Comparison of ENCODE assay signal across 10 cellular contexts in the genomic region with DNA sequence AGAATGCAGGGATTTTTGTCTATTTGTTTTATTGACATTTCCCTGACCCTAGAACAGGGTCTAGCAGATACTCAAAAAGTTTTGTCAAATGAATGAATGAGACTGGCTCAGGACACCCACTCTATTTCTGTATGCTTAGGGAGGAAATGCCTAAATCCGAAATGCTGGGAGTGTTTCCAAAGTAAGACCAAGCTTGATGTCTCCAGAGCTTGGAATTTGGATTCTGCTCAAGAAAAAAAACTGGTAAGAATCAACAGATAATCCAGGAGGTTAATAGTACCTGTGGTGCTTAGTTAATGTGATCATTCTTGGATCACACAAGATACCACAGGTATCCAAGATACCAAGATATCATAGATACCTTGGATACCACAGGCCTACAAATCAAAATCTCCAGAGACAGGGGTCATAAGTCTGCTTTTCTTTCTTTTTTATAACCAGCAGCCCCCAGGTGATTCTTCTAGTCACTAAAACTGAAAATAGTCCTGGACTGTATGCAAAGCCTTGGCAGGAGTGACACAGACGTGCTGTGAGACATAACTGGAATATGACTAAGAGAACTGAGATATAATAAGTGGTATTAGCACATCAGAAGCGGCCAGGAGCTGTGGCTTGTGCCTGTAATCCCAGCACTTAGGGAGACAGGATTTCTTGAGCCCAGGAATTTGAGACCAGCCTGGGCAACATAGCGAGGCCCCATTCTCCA. TPM values are rescaled to one million over a fixed set of nuclear protein-coding genes. Genes with fewer than 3 reads are reported as not detected.
DNase-seq lines count a peak whose midpoint lies in the region; ATAC-seq, FAIRE-seq and TF ChIP-seq lines count a peak whose summit lies in the region.
"Had no signal": no experiment of that assay in that cellular context is flagged by ENCODE, and none has a peak within 500 bp of the region (broad histone marks: within the 10 kb centered on the region; RNA-seq: fewer than 3 reads in every experiment).

No MANE protein-coding gene starts in this region.

- no peak overlapping the region for H2BK120ac ChIP-seq in IMR-90 (ENCODE audit: low read depth, low read length)

- H2AK5ac ChIP-seq in IMR-90 (ENCODE audit: low read depth, low read length) = no peak overlapping the region

- H3K9ac ChIP-seq in IMR-90 (ENCODE audit: low read depth, low read length) = no peak overlapping the region

- no peaks in the 10 kb centered on the region for H4K20me1 ChIP-seq in IMR-90 (ENCODE audit: insufficient read depth, low read length)

- no peak for TF ChIP-seq CTCF in IMR-90 (conservative IDR thresholded peaks at IDR 0.05; ENCODE audit: low read depth, low read length)
- no peak for TF ChIP-seq CTCF in fibroblast of pulmonary artery (IDR thresholded peaks at IDR 0.05; ENCODE audit: low read length, missing control alignments)
- TF ChIP-seq CTCF in tibial artery (IDR thresholded peaks at IDR 0.05) = no peak
- no peak for TF ChIP-seq CTCF in D721Med (IDR thresholded peaks at IDR 0.05; ENCODE audit: insufficient read depth, missing control alignments)

- H3K27ac ChIP-seq in IMR-90 (ENCODE audit: insufficient read depth, low read length) (no peak overlapping the region), tibial artery (peak overlapping the region; percentile 62 to 75)

- dilution Hi-C loops in IMR-90 (cut with HindIII; ENCODE audit: low sequenced_read_pairs, unreplicated experiment) = no loop called here

- H3K27me3 ChIP-seq in IMR-90 (ENCODE audit: control insufficient read depth, insufficient read depth, low read length) (no peaks in the 10 kb centered on the region), tibial artery (no peaks in the 10 kb centered on the region)

- H3K4ac ChIP-seq in IMR-90 (ENCODE audit: low read depth, low read length) = no peak overlapping the region

- no peaks in the 10 kb centered on the region for H3K36me3 Mint-ChIP-seq in activated T-cell treated with anti-CD3 and anti-CD28 coated beads, Interleukin-2, amount 50 U/mL, for 4 hours (ENCODE audit: insufficient read depth)

- no peak overlapping the region for H3K14ac ChIP-seq in IMR-90 (replicated peaks; ENCODE audit: low read depth, low read length)

- H2AK9ac ChIP-seq in IMR-90 (replicated peaks; ENCODE audit: low read depth, low read length, poor library complexity) = no peak overlapping the region

- no peak overlapping the region for H3K23ac ChIP-seq in IMR-90 (ENCODE audit: low read depth, low read length)

- CTCF ChIA-PET in IMR-90 (lab: Yijun Ruan, JAX) = no interaction called here

- no peak for DNase-seq in activated T-cell treated with anti-CD3 and anti-CD28 coated beads, Interleukin-2, amount 50 U/mL, for 4 hours
- DNase-seq in activated T-cell treated with anti-CD3 and anti-CD28 coated beads, Interleukin-2, amount 50 U/mL, for 1 hour = no peak
- DNase-seq in IMR-90 (peak; percentile 86), fibroblast of pulmonary artery (ENCODE audit: low read depth) (peak; percentile 82), tibial artery (peak; percentile 79 to 88), NOMO-1 treated with DMSO at 0.1 percent for 48 hours (lab: John Stamatoyannopoulos, UW; ENCODE audit: unreplicated experiment) (no peak), NCI-H2196 (lab: John Stamatoyannopoulos, UW; ENCODE audit: unreplicated experiment) (no peak), D721Med (ENCODE audit: insufficient read length, low spot score) (no peak)

- no peak overlapping the region for H4K5ac ChIP-seq in IMR-90 (ENCODE audit: low read depth, low read length)

- 0 out of 3 replicates have a peak overlapping the region, but pooled peaks have one; percentile 19 for H2BK15ac ChIP-seq in IMR-90 (ENCODE audit: low read depth, low read length)

- in situ Hi-C loops in IMR-90 (cut with MboI; ENCODE audit: low sequenced_read_pairs) = no loop called here

- no peak overlapping the region for H3K4me3 Mint-ChIP-seq in activated T-cell treated with anti-CD3 and anti-CD28 coated beads, Interleukin-2, amount 50 U/mL, for 4 hours
- H3K4me3 Mint-ChIP-seq: T-helper 1 cell treated with Interleukin-12 subunit alpha and Interleukin-12 subunit beta and Interleukin-4 antibody, amounts not matched to agents 30 μg/mL and 1 μg/mL, for 36 hours had no signal

- no peak overlapping the region for H4K91ac ChIP-seq in IMR-90 (ENCODE audit: insufficient read depth, low read depth, low read length)

- H3K36me3 ChIP-seq in IMR-90 (ENCODE audit: control insufficient read depth, insufficient read depth, low read length) (no peaks in the 10 kb centered on the region), tibial artery (no peaks in the 10 kb centered on the region)

- H3K4me3 ChIP-seq in IMR-90 (ENCODE audit: insufficient read depth, low read depth, low read length) (no peak overlapping the region), fibroblast of pulmonary artery (replicated peaks; ENCODE audit: low read depth, low read length) (no peak overlapping the region), tibial artery (no peak overlapping the region)

- H3K9me3 Mint-ChIP-seq in activated T-cell treated with anti-CD3 and anti-CD28 coated beads, Interleukin-2, amount 50 U/mL, for 4 hours = no peaks in the 10 kb centered on the region
- H3K9me3 Mint-ChIP-seq: T-helper 1 cell treated with Interleukin-12 subunit alpha and Interleukin-12 subunit beta and Interleukin-4 antibody, amounts not matched to agents 30 μg/mL and 1 μg/mL, for 36 hours had no signal

- H3K56ac ChIP-seq in IMR-90 (ENCODE audit: extremely low read depth, insufficient read depth, low read length) = no peak overlapping the region

- H3K27me3 Mint-ChIP-seq in activated T-cell treated with anti-CD3 and anti-CD28 coated beads, Interleukin-2, amount 50 U/mL, for 4 hours (ENCODE audit: low read depth) = peaks cover 2% of the 10 kb centered on the region

- POLR2A ChIA-PET in IMR-90 (lab: Charles Lee; ENCODE audit: unreplicated experiment) = interaction anchor here (0.7 kb wide), 1 partner anchor 11 kb away, joined by 5 read pairs; no protein-coding TSS in a partner anchor

- no peak overlapping the region for H2AFZ ChIP-seq in IMR-90 (replicated peaks; ENCODE audit: low read length, poor library complexity)

- no peak overlapping the region for H4K8ac ChIP-seq in IMR-90 (ENCODE audit: low read depth in 2 of 2, low read length in 2 of 2)

- H2BK20ac ChIP-seq in IMR-90 (ENCODE audit: low read depth, low read length) = no peak overlapping the region

- no peak for TF ChIP-seq POLR2A in IMR-90 (IDR thresholded peaks at IDR 0.05; ENCODE audit: low read depth, low read length)

- H3K9me3 ChIP-seq in IMR-90 (ENCODE audit: control insufficient read depth, insufficient read depth, low read length) = no peaks in the 10 kb centered on the region
- no peaks in the 10 kb centered on the region for H3K9me3 ChIP-seq in tibial artery

- H3K18ac ChIP-seq in IMR-90 (ENCODE audit: low read depth, low read length) = no peak overlapping the region

- peak overlapping the region; percentile 16; the same call in 1 of the 2 replicates for H3K4me2 ChIP-seq in IMR-90 (ENCODE audit: low read depth, low read length)

- H3K4me1 ChIP-seq in IMR-90 (ENCODE audit: control insufficient read depth, insufficient read depth, low read length) = peaks cover 5% of the 10 kb centered on the region; the same call in 1 of the 2 replicates
- H3K4me1 ChIP-seq in tibial artery = peaks cover 0 to 39% (median 22%) of the 10 kb centered on the region in 4 donors

- ATAC-seq in activated T-cell treated with anti-CD3 and anti-CD28 coated beads, Interleukin-2, amount 50 U/mL, for 4 hours = peak; percentile 87 to 90
- ATAC-seq in IMR-90 (ENCODE audit: low read depth) = peak; percentile 84

- peaks cover 2% of the 10 kb centered on the region for H3K4me1 Mint-ChIP-seq in activated T-cell treated with anti-CD3 and anti-CD28 coated beads, Interleukin-2, amount 50 U/mL, for 4 hours (ENCODE audit: low read depth)

- no TSS peak for BruUV-seq in IMR-90 (replicated peaks; lab: Mats Ljungman, UMichigan)

- FAIRE-seq in D721Med (lab: Jason Lieb, UNC) = no peak
- FAIRE-seq: endometrium had no signal

- WGBS in IMR-90 (ENCODE audit: extremely low coverage in 2 of 2, insufficient read length in 1 of 2), 2 experiments = no CpG with 5 or more reads among the region's 4 CpGs

- TF ChIP-seq RAD21 in IMR-90 (IDR thresholded peaks at IDR 0.05; ENCODE audit: low read length) = no peak

- H3K9me1 ChIP-seq in IMR-90 (ENCODE audit: insufficient read depth, low read length) = no peaks in the 10 kb centered on the region

- intact Hi-C loops in IMR-90 (cut with micrococcal nuclease) (no loop called here), tibial artery (cut with DNase I; ENCODE audit: low total_unique reads) (no loop called here)

- no peaks in the 10 kb centered on the region for H3K79me1 ChIP-seq in IMR-90 (ENCODE audit: low read depth in 1 of 2, low read length in 2 of 2)

- H2BK5ac ChIP-seq in IMR-90 (ENCODE audit: low read depth, low read length, poor library complexity, severe bottlenecking) = peak overlapping the region; percentile 21

TF ChIP-seq in IMR-90, 13 proteins besides CTCF, POLR2A, EP300 and RAD21:
- TF ChIP-seq FOS (IDR thresholded peaks at IDR 0.05; ENCODE audit: low read depth, low read length) (0 out of 2 replicates have a peak, but pooled peaks have one; percentile 12), SMC3 (IDR thresholded peaks at IDR 0.05; ENCODE audit: low read depth, low read length) (peak; percentile 10; the same call in 1 of the 2 replicates), BHLHE40 (IDR thresholded peaks at IDR 0.05; ENCODE audit: low read depth, low read length) (peak; percentile 64), MAZ (IDR thresholded peaks at IDR 0.05; ENCODE audit: borderline replicate concordance, low read depth, low read length) (no peak), RFX5 (IDR thresholded peaks at IDR 0.05; ENCODE audit: low read depth, low read length) (no peak), CEBPB (IDR thresholded peaks at IDR 0.05; ENCODE audit: low read depth, low read length) (peak; percentile 69), CHD1 (IDR thresholded peaks at IDR 0.05; ENCODE audit: low read depth, low read length) (no peak)

RNA-seq across cellular contexts. Expression of gene SP3, which starts 39.9 kb away (rescaled TPM):
- 10 to 100 TPM; 86.5 to 89.9 (median 89.9) TPM for total RNA-seq in activated T-cell treated with anti-CD3 and anti-CD28 coated beads, Interleukin-2, amount 50 U/mL, for 4 hours
- 136 and 137 TPM in 2 replicates for total RNA-seq in IMR-90 (2012; rRNA removed)
- polyA plus RNA-seq in IMR-90 (2012; rRNA removed) = 19.9 and 26.7 TPM in 2 replicates
- 4.2 and 6.6 TPM in 2 replicates for polyA plus RNA-seq in IMR-90 (2012; cell fraction: cytosol; rRNA removed)
- polyA plus RNA-seq in IMR-90 (2012; cell fraction: nucleus; rRNA removed; ENCODE audit: low replicate concordance) = 6.3 and 36.0 TPM in 2 replicates

Comparison
In these comparisons a context has a peak if more than half of its experiments do, and no peak if none do; other contexts are left out.
1. DNase-seq: peak in IMR-90 (single experiment), fibroblast of pulmonary artery (single experiment) and tibial artery (2 of 2); none in activated T-cell treated with anti-CD3 and anti-CD28 coated beads, Interleukin-2, amount 50 U/mL, for 4 hours (single experiment), activated T-cell treated with anti-CD3 and anti-CD28 coated beads, Interleukin-2, amount 50 U/mL, for 1 hour (single experiment), NOMO-1 treated with DMSO at 0.1 percent for 48 hours (single experiment), NCI-H2196 (single experiment) and D721Med (single experiment).